Comparison of ENCODE assay signal across 22 cellular contexts in the genomic region with DNA sequence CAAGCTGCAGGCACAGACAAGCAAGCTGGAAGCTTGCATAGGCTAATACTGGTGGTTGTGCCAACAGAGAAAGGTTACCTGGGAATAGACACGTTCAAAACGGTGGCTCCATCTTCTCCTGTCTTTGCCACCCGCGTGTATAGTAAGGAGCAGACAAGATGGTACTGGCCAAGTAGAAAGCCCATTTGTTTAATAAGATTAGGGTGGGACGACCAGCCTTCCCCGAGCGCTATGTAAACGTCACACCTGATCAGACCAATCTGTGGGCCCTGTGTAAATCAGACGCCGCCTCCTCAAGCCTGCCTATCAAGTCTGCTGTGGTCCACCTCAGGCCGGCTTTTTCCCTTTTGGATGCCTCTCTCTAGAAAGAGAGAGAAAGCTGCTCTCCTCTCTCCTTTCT.
A peak's percentile ranks its signal among the peaks of the same experiment; 100 is the strongest.
DNase-seq lines count a peak whose midpoint lies in the region; ATAC-seq and TF ChIP-seq lines count a peak whose summit lies in the region.
"Had no signal": no experiment of that assay in that cellular context is flagged by ENCODE, and none has a peak within 500 bp of the region (broad histone marks: within the 10 kb centered on the region; RNA-seq: fewer than 3 reads in every experiment).

No MANE protein-coding gene starts in this region.

- intact Hi-C loops in Caco-2 (cut with micrococcal nuclease; ENCODE audit: unreplicated experiment) = loop anchor here (2.0 kb wide), 1 partner anchor 72 kb away; no protein-coding TSS in a partner anchor
- intact Hi-C loops in left colon (cut with DNase I, micrococcal nuclease) = loop anchor here in 1 of 2 donors (10.0 kb wide), 2 partner anchors 76 to 246 kb away; no protein-coding TSS in a partner anchor

- no peak overlapping the region for H3K9ac ChIP-seq in Karpas-422 (ENCODE audit: low read length)
- H3K9ac ChIP-seq: BLaER1 treated with 17β-estradiol and CSF1 and Interleukin-3, amounts not matched to agents 10 nM and 100 nM had no signal

- BruUV-seq in Caco-2 (replicated peaks; lab: Mats Ljungman, UMichigan) = TSS peak; percentile 28

- peak; percentile 17 for ATAC-seq in left colon
- ATAC-seq in HG02840 (IDR thresholded peaks at IDR 0.05; ENCODE audit: low FRiP score, unreplicated experiment) = no peak
- ATAC-seq in HG03460 (IDR thresholded peaks at IDR 0.05; ENCODE audit: unreplicated experiment) = no peak
- ATAC-seq: A549 had no signal

- no peak for DNase-seq in Caco-2
- DNase-seq in Karpas-422 = peak; percentile 15
- DNase-seq in SK-N-DZ (ENCODE audit: low spot score) = peak; percentile 48
- no peak for DNase-seq in left colon
- no peak for DNase-seq in DMS79 treated with DMSO at 0.1 percent for 48 hours (lab: John Stamatoyannopoulos, UW)
- DNase-seq in iPS-NIHi11 (ENCODE audit: low spot score) = no peak
- DNase-seq: 8988T; ACHN; AML-193; BE2C; Calu3; CD4-positive, alpha-beta T cell; CD8-positive, alpha-beta memory T cell; DMS53; DND-41; H7; HCEC 1CT had no signal

- peak overlapping the region; percentile 66 for H3K27ac Mint-ChIP-seq in Caco-2 (ENCODE audit: unreplicated experiment)
- H3K27ac Mint-ChIP-seq: CD4-positive, alpha-beta T cell; CD8-positive, alpha-beta memory T cell had no signal

- H3K4me3 ChIP-seq in Caco-2 (ENCODE audit: low read depth, low read length) = peak overlapping the region; percentile 55
- no peak overlapping the region for H3K4me3 ChIP-seq in Karpas-422 (ENCODE audit: low read length)
- H3K4me3 ChIP-seq: A549; BLaER1 treated with 17β-estradiol and CSF1 and Interleukin-3, amounts not matched to agents 10 nM and 100 nM had no signal

- H4K20me1 ChIP-seq in Karpas-422 (ENCODE audit: insufficient read depth, low read depth, low read length) = no peaks in the 10 kb centered on the region
- H4K20me1 ChIP-seq: BLaER1 treated with 17β-estradiol and CSF1 and Interleukin-3, amounts not matched to agents 10 nM and 100 nM had no signal

- H3K36me3 ChIP-seq in Caco-2 (ENCODE audit: control insufficient read depth, insufficient read depth, low read length) (no peaks in the 10 kb centered on the region), Karpas-422 (ENCODE audit: insufficient read depth, low read length) (no peaks in the 10 kb centered on the region)
- H3K36me3 ChIP-seq: BE2C; BLaER1 treated with 17β-estradiol and CSF1 and Interleukin-3, amounts not matched to agents 10 nM and 100 nM had no signal

- H3K27me3 Mint-ChIP-seq in Caco-2 (ENCODE audit: insufficient read depth, unreplicated experiment) = no peaks in the 10 kb centered on the region
- H3K27me3 Mint-ChIP-seq: CD8-positive, alpha-beta memory T cell had no signal

- no peak overlapping the region for H3K4me2 ChIP-seq in Karpas-422 (ENCODE audit: low read depth, low read length, poor library complexity, severe bottlenecking)
- H3K4me2 ChIP-seq: A549; BLaER1 treated with 17β-estradiol and CSF1 and Interleukin-3, amounts not matched to agents 10 nM and 100 nM had no signal

- H3K79me2 ChIP-seq in Karpas-422 (ENCODE audit: low read length) = no peaks in the 10 kb centered on the region

- POLR2A ChIA-PET in Caco-2 (lab: Charles Lee) = no interaction called here

- H3K4me1 Mint-ChIP-seq in Caco-2 (ENCODE audit: low read depth, unreplicated experiment) = peaks cover 41% of the 10 kb centered on the region
- H3K4me1 Mint-ChIP-seq: CD14-positive monocyte; CD8-positive, alpha-beta memory T cell had no signal

- no peak overlapping the region for H3K27ac ChIP-seq in Karpas-422 (ENCODE audit: low read length)
- H3K27ac ChIP-seq: A549; BLaER1 treated with 17β-estradiol and CSF1 and Interleukin-3, amounts not matched to agents 10 nM and 100 nM had no signal

- no peak for TF ChIP-seq CTCF in Caco-2 (IDR thresholded peaks at IDR 0.05; ENCODE audit: insufficient read depth in 1 of 2, low read depth in 1 of 2, low read length in 1 of 2, severe bottlenecking in 1 of 2, unreplicated experiment in 1 of 2)

- H3K36me3 Mint-ChIP-seq in Caco-2 (ENCODE audit: insufficient read depth, unreplicated experiment) = peaks cover 43% of the 10 kb centered on the region
- H3K36me3 Mint-ChIP-seq: CD14-positive monocyte had no signal

- no peak overlapping the region for H2AFZ ChIP-seq in Karpas-422 (ENCODE audit: low read length)

- H3K4me3 Mint-ChIP-seq in Caco-2 (ENCODE audit: unreplicated experiment) = peak overlapping the region; percentile 90
- H3K4me3 Mint-ChIP-seq: CD14-positive monocyte; CD4-positive, alpha-beta T cell; CD8-positive, alpha-beta memory T cell had no signal

- CTCF ChIA-PET in Caco-2 (lab: Charles Lee) = interaction anchor here (1.0 kb wide), 1 partner anchor 249 kb away, joined by 4 read pairs; no protein-coding TSS in a partner anchor

- no peaks in the 10 kb centered on the region; the same call in 1 of the 2 replicates for H3K9me2 ChIP-seq in Karpas-422 (replicated peaks; ENCODE audit: insufficient read depth, low read length)

- no peaks in the 10 kb centered on the region for H3K27me3 ChIP-seq in Caco-2 (replicated peaks; ENCODE audit: control insufficient read depth, insufficient read depth, low read length)
- no peaks in the 10 kb centered on the region for H3K27me3 ChIP-seq in Karpas-422 (ENCODE audit: low read length)
- H3K27me3 ChIP-seq: BE2C; BLaER1 treated with 17β-estradiol and CSF1 and Interleukin-3, amounts not matched to agents 10 nM and 100 nM had no signal

- peaks cover 54% of the 10 kb centered on the region for H3K4me1 ChIP-seq in Caco-2
- no peaks in the 10 kb centered on the region for H3K4me1 ChIP-seq in Karpas-422 (ENCODE audit: low read length)
- H3K4me1 ChIP-seq: A549; BE2C; BLaER1 treated with 17β-estradiol and CSF1 and Interleukin-3, amounts not matched to agents 10 nM and 100 nM had no signal

- no peaks in the 10 kb centered on the region for H3K9me3 Mint-ChIP-seq in Caco-2 (ENCODE audit: unreplicated experiment)

- H3K9me3 ChIP-seq in Caco-2 (no peaks in the 10 kb centered on the region), Karpas-422 (ENCODE audit: low read length) (no peaks in the 10 kb centered on the region; the same call in 1 of the 2 replicates)
- H3K9me3 ChIP-seq: A549; BE2C; BLaER1 treated with 17β-estradiol and CSF1 and Interleukin-3, amounts not matched to agents 10 nM and 100 nM had no signal

Comparison
In these comparisons a context has a peak if more than half of its experiments do, and no peak if none do; other contexts are left out.
1. DNase-seq: peak in Karpas-422 (single experiment) and SK-N-DZ (single experiment); none in Caco-2 (0 of 2), left colon (0 of 2), DMS79 treated with DMSO at 0.1 percent for 48 hours (single experiment) and iPS-NIHi11 (single experiment).